Comparison of ENCODE assay signal across 12 cellular contexts in genomic region chr3:99542771-99543518, GRCh38.
A peak's percentile ranks its signal among the peaks of the same experiment; 100 is the strongest.
DNase-seq lines count a peak whose midpoint lies in the region; ATAC-seq and TF ChIP-seq lines count a peak whose summit lies in the region.
"Had no signal": no experiment of that assay in that cellular context is flagged by ENCODE, and none has a peak within 500 bp of the region (broad histone marks: within the 10 kb centered on the region; RNA-seq: fewer than 3 reads in every experiment).

No MANE protein-coding gene starts in this region.

- ATAC-seq in GM18505 (IDR thresholded peaks at IDR 0.05; ENCODE audit: unreplicated experiment) = peak; percentile 49
- ATAC-seq in GM21723 (IDR thresholded peaks at IDR 0.05; ENCODE audit: unreplicated experiment) = peak; percentile 48
- ATAC-seq in HG03354 (IDR thresholded peaks at IDR 0.05; ENCODE audit: poor library complexity, severe bottlenecking, unreplicated experiment) = no peak
- ATAC-seq: stimulated activated naive B cell treated with anti-CD40 and anti-IgM and Interleukin-4, amounts not matched to agents 10 μg/mL and 1 μg/mL and 100 μg/mL, for 72 hours had no signal

- DNase-seq in M059J (ENCODE audit: low read depth) = peak; percentile 66
- DNase-seq in epithelial cell of prostate (ENCODE audit: low read depth, low spot score) = peak; percentile 37
- DNase-seq in posterior vena cava (ENCODE audit: low spot score) = no peak
- no peak for DNase-seq in NCI-H2029 treated with DMSO at 0.1 percent for 48 hours (lab: John Stamatoyannopoulos, UW)
- DNase-seq in activated CD8-positive, alpha-beta memory T cell treated with anti-CD3 and anti-CD28 coated beads for 24 hours = no peak
- DNase-seq: activated naive CD8-positive, alpha-beta T cell treated with anti-CD3 and anti-CD28 coated beads, Interleukin-2, amount 10 ng/mL, durations not matched to agents 7 days and 5 days; ovary; stimulated activated naive B cell treated with anti-CD40 and anti-IgM and Interleukin-4, amounts not matched to agents 10 μg/mL and 1 μg/mL and 100 μg/mL, for 72 hours had no signal

- intact Hi-C loops in posterior vena cava (cut with DNase I) = no loop called here

- H3K27ac ChIP-seq in epithelial cell of prostate = peak overlapping the region; percentile 83
- H3K27ac ChIP-seq: C4-2B, ovary had no signal

- TF ChIP-seq POLR2A in GM18505 (IDR thresholded peaks at IDR 0.05; ENCODE audit: borderline replicate concordance, extremely low read depth, insufficient read depth, insufficient read length) = no peak

Comparison
In these comparisons a context has a peak if more than half of its experiments do, and no peak if none do; other contexts are left out.
1. DNase-seq: peak in M059J (single experiment) and epithelial cell of prostate (single experiment); none in posterior vena cava (single experiment), NCI-H2029 treated with DMSO at 0.1 percent for 48 hours (single experiment) and activated CD8-positive, alpha-beta memory T cell treated with anti-CD3 and anti-CD28 coated beads for 24 hours (single experiment).